Comparison of ENCODE assay signal across 1 cellular context in genomic region chr2:70190413-70191243, GRCh38.
TF ChIP-seq lines count a peak whose summit lies in the region.

Gene C2orf42, minus strand, starts transcription at chr2:70191019. Its CDS starts 9,034 bp downstream, at chr2:70181985.

TF ChIP-seq in WTC11, 78 proteins besides CTCF, POLR2A, EP300 and RAD21 (continued from another document and continues in another):
- 0 out of 2 replicates have a peak, but pooled peaks have one; percentile 72 for TF ChIP-seq E2F5 (CRISPR knock-in tag; IDR thresholded peaks at IDR 0.05)
- TF ChIP-seq MXD4 (CRISPR knock-in tag; IDR thresholded peaks at IDR 0.05; ENCODE audit: borderline replicate concordance) = no peak
- no peak for TF ChIP-seq IRF1 (CRISPR knock-in tag; IDR thresholded peaks at IDR 0.05)
- peak; percentile 50; the same call in 1 of the 2 replicates for TF ChIP-seq HMGXB4 (CRISPR knock-in tag; IDR thresholded peaks at IDR 0.05)
- peak; percentile 85 for TF ChIP-seq MAX (CRISPR knock-in tag; IDR thresholded peaks at IDR 0.05)
- TF ChIP-seq ZNF219 (CRISPR knock-in tag; IDR thresholded peaks at IDR 0.05; ENCODE audit: borderline replicate concordance) = no peak
- TF ChIP-seq ZNF416 (CRISPR knock-in tag; IDR thresholded peaks at IDR 0.05) = no peak
- TF ChIP-seq SMAD3 (CRISPR knock-in tag; IDR thresholded peaks at IDR 0.05; ENCODE audit: borderline replicate concordance) = no peak
- TF ChIP-seq ZBTB43 (CRISPR knock-in tag; IDR thresholded peaks at IDR 0.05) = no peak
- no peak for TF ChIP-seq ATF1 (CRISPR knock-in tag; IDR thresholded peaks at IDR 0.05)
- TF ChIP-seq NFE2L1 (CRISPR knock-in tag; IDR thresholded peaks at IDR 0.05) = 0 out of 2 replicates have a peak, but pooled peaks have one; percentile 31
- no peak for TF ChIP-seq AR (CRISPR knock-in tag; IDR thresholded peaks at IDR 0.05)
- TF ChIP-seq CBFB (CRISPR knock-in tag; IDR thresholded peaks at IDR 0.05; ENCODE audit: low read depth) = no peak
- no peak for TF ChIP-seq NR1H2 (CRISPR knock-in tag; IDR thresholded peaks at IDR 0.05)
- TF ChIP-seq ATF2 (CRISPR knock-in tag; IDR thresholded peaks at IDR 0.05; ENCODE audit: borderline replicate concordance, low read depth) = no peak
- TF ChIP-seq ZNF671 (CRISPR knock-in tag; IDR thresholded peaks at IDR 0.05) = no peak
- TF ChIP-seq ETV6 (CRISPR knock-in tag; IDR thresholded peaks at IDR 0.05) = peak; percentile 91
- no peak for TF ChIP-seq ZNF317 (CRISPR knock-in tag; IDR thresholded peaks at IDR 0.05; ENCODE audit: borderline replicate concordance, low read depth)
- no peak for TF ChIP-seq HMGA2 (CRISPR knock-in tag; IDR thresholded peaks at IDR 0.05)
- no peak; the same call in 1 of the 2 replicates for TF ChIP-seq RELA (CRISPR knock-in tag; IDR thresholded peaks at IDR 0.05; ENCODE audit: borderline replicate concordance)
- TF ChIP-seq ZBTB21 (CRISPR knock-in tag; IDR thresholded peaks at IDR 0.05; ENCODE audit: borderline replicate concordance) = peak; percentile 11; the same call in 1 of the 2 replicates
- no peak for TF ChIP-seq NFATC4 (CRISPR knock-in tag; IDR thresholded peaks at IDR 0.05)
- no peak for TF ChIP-seq ELF4 (CRISPR knock-in tag; IDR thresholded peaks at IDR 0.05; ENCODE audit: low read depth)
- no peak for TF ChIP-seq ZNF263 (CRISPR knock-in tag; IDR thresholded peaks at IDR 0.05; ENCODE audit: low read depth)
- no peak for TF ChIP-seq E2F4 (CRISPR knock-in tag; IDR thresholded peaks at IDR 0.05; ENCODE audit: borderline replicate concordance, low read depth)
- no peak for TF ChIP-seq FOXJ3 (CRISPR knock-in tag; IDR thresholded peaks at IDR 0.05; ENCODE audit: borderline replicate concordance)
- TF ChIP-seq NR2C2 (CRISPR knock-in tag; IDR thresholded peaks at IDR 0.05) = no peak
- TF ChIP-seq FOXP4 (CRISPR knock-in tag; IDR thresholded peaks at IDR 0.05) = 0 out of 2 replicates have a peak, but pooled peaks have one; percentile 17
- peak; percentile 79 for TF ChIP-seq SP1 (CRISPR knock-in tag; conservative IDR thresholded peaks at IDR 0.05)
- TF ChIP-seq ZNF425 (CRISPR knock-in tag; conservative IDR thresholded peaks at IDR 0.05) = no peak
- TF ChIP-seq ZNF138 (CRISPR knock-in tag; conservative IDR thresholded peaks at IDR 0.05) = no peak
- no peak for TF ChIP-seq SMAD4 (CRISPR knock-in tag; IDR thresholded peaks at IDR 0.05)
- TF ChIP-seq CREM (CRISPR knock-in tag; IDR thresholded peaks at IDR 0.05) = no peak
- peak; percentile 97 for TF ChIP-seq NFYB (CRISPR knock-in tag; conservative IDR thresholded peaks at IDR 0.05; ENCODE audit: low read depth)
- TF ChIP-seq GRHL2 (CRISPR knock-in tag; IDR thresholded peaks at IDR 0.05; ENCODE audit: insufficient replicate concordance, severe bottlenecking) = no peak
- no peak for TF ChIP-seq TCF7 (CRISPR knock-in tag; IDR thresholded peaks at IDR 0.05; ENCODE audit: low read depth)
- TF ChIP-seq RORB (CRISPR knock-in tag; IDR thresholded peaks at IDR 0.05) = no peak
- TF ChIP-seq ZNF423 (CRISPR knock-in tag; IDR thresholded peaks at IDR 0.05) = no peak
- no peak for TF ChIP-seq OVOL2 (CRISPR knock-in tag; IDR thresholded peaks at IDR 0.05; ENCODE audit: borderline replicate concordance)
- TF ChIP-seq ESRRA (CRISPR knock-in tag; IDR thresholded peaks at IDR 0.05; ENCODE audit: borderline replicate concordance) = peak; percentile 37; the same call in 1 of the 2 replicates
- no peak for TF ChIP-seq JUN (CRISPR knock-in tag; IDR thresholded peaks at IDR 0.05)
- TF ChIP-seq FOXP1 (CRISPR knock-in tag; IDR thresholded peaks at IDR 0.05; ENCODE audit: borderline replicate concordance) = peak; percentile 90
- TF ChIP-seq ZNF512 (CRISPR knock-in tag; IDR thresholded peaks at IDR 0.05; ENCODE audit: borderline replicate concordance) = no peak
- TF ChIP-seq MLX (CRISPR knock-in tag; IDR thresholded peaks at IDR 0.05) = no peak
- no peak for TF ChIP-seq CREB1 (CRISPR knock-in tag; IDR thresholded peaks at IDR 0.05)
